In genomic region chr11:26234451-26234850, GRCh38 we compare ENCODE assay signal across 31 cellular contexts.
DNase-seq lines count a peak whose midpoint lies in the region; ATAC-seq, FAIRE-seq and TF ChIP-seq lines count a peak whose summit lies in the region.
"Had no signal": no experiment of that assay in that cellular context is flagged by ENCODE, and none has a peak within 500 bp of the region (broad histone marks: within the 10 kb centered on the region; RNA-seq: fewer than 3 reads in every experiment).

No MANE protein-coding gene starts in this region.

- TF ChIP-seq RAD21 in A549 (conservative IDR thresholded peaks at IDR 0.05 in 1 of 2, IDR thresholded peaks at IDR 0.05 in 1 of 2), result no peak

- H3K79me2 ChIP-seq in astrocyte (ENCODE audit: insufficient read depth, low read length), result no peaks in the 10 kb centered on the region

- no peaks in the 10 kb centered on the region for H3K9me3 Mint-ChIP-seq in astrocyte (ENCODE audit: unreplicated experiment)
- H3K9me3 Mint-ChIP-seq: activated B cell treated with CpG ODN at 0.5 μM for 24 hours had no signal

- peaks cover 10% of the 10 kb centered on the region for H3K4me1 Mint-ChIP-seq in astrocyte (ENCODE audit: low read depth, unreplicated experiment)
- H3K4me1 Mint-ChIP-seq: activated B cell treated with CpG ODN at 0.5 μM for 24 hours; activated CD8-positive, alpha-beta memory T cell treated with anti-CD3 and anti-CD28 coated beads, Interleukin-2, amount 10 ng/mL, durations not matched to agents 7 days and 5 days; CD4-positive, alpha-beta memory T cell; mesothelial cell of epicardium; naive B cell had no signal

- FAIRE-seq in A549 (lab: Jason Lieb, UNC), result no peak
- no peak for FAIRE-seq in astrocyte (lab: Jason Lieb, UNC)
- FAIRE-seq: A204.1, colon had no signal

- no peak for TF ChIP-seq EP300 in A549 (IDR thresholded peaks at IDR 0.05)

- H3K9ac ChIP-seq in astrocyte (ENCODE audit: low read length), result no peak overlapping the region

- WGBS in A549 (ENCODE audit: missing lambda C conversion rate), result 16% methylated on average over 1 of the region's 1 CpG

- TF ChIP-seq POLR2A in A549 (IDR thresholded peaks at IDR 0.05; ENCODE audit: low read length), result no peak

- no peak for ATAC-seq in A549
- ATAC-seq in GM21526 (IDR thresholded peaks at IDR 0.05; ENCODE audit: low FRiP score, unreplicated experiment), result no peak
- ATAC-seq: activated CD8-positive, alpha-beta memory T cell treated with anti-CD3 and anti-CD28 coated beads, Interleukin-2, amount 10 ng/mL, durations not matched to agents 7 days and 5 days; HCT116; Panc1 had no signal

- TF ChIP-seq CTCF in A549 (IDR thresholded peaks at IDR 0.05) (no peak), astrocyte (IDR thresholded peaks at IDR 0.05; ENCODE audit: insufficient read depth, low read depth, low read length) (no peak), fibroblast of the aortic adventitia (IDR thresholded peaks at IDR 0.05; ENCODE audit: insufficient read depth, low read length) (no peak)

- POLR2A ChIA-PET in A549 (lab: Yijun Ruan, JAX), result no interaction called here

- H3K4me2 ChIP-seq in A549, result no peak overlapping the region
- no peak overlapping the region for H3K4me2 ChIP-seq in astrocyte (ENCODE audit: low read length)

- H3K4me1 ChIP-seq in A549 (peaks cover 7% of the 10 kb centered on the region; the same call in 2 of the 3 replicates), astrocyte (ENCODE audit: insufficient read depth, low read length) (peaks cover 12% of the 10 kb centered on the region)
- H3K4me1 ChIP-seq: prostate gland, uterus had no signal

- no peaks in the 10 kb centered on the region for H3K27me3 Mint-ChIP-seq in astrocyte (ENCODE audit: low read depth, unreplicated experiment)
- H3K27me3 Mint-ChIP-seq: activated B cell treated with CpG ODN at 0.5 μM for 24 hours; activated CD8-positive, alpha-beta memory T cell treated with anti-CD3 and anti-CD28 coated beads, Interleukin-2, amount 10 ng/mL, durations not matched to agents 7 days and 5 days had no signal

- H3K27ac Mint-ChIP-seq in astrocyte (ENCODE audit: unreplicated experiment), result no peak overlapping the region
- H3K27ac Mint-ChIP-seq: activated B cell treated with CpG ODN at 0.5 μM for 24 hours; activated CD8-positive, alpha-beta memory T cell treated with anti-CD3 and anti-CD28 coated beads, Interleukin-2, amount 10 ng/mL, durations not matched to agents 7 days and 5 days; activated naive CD4-positive, alpha-beta T cell treated with anti-CD3 and anti-CD28 coated beads for 36 hours; CD4-positive, alpha-beta memory T cell; mesothelial cell of epicardium had no signal

- H3K9me3 ChIP-seq in A549 (no peaks in the 10 kb centered on the region), astrocyte (ENCODE audit: insufficient read depth, low read depth, low read length) (no peaks in the 10 kb centered on the region)
- H3K9me3 ChIP-seq: prostate gland, uterus had no signal

- CTCF ChIA-PET in A549 (lab: Yijun Ruan, JAX), result no interaction called here

- DNase-seq in A549 (ENCODE audit: low read depth in 1 of 2, low spot score in 1 of 2) (no peak), HS-5 (ENCODE audit: low read depth) (peak; percentile 72), astrocyte (ENCODE audit: low read depth) (peak; percentile 34), fibroblast of the aortic adventitia (ENCODE audit: low read depth) (peak; percentile 27), NCI-H526 treated with DMSO at 0.1 percent for 48 hours (lab: John Stamatoyannopoulos, UW) (no peak), cortex of kidney (lab: John Stamatoyannopoulos, UW) (no peak), NCI-H2107 treated with DMSO at 0.1 percent for 48 hours (lab: John Stamatoyannopoulos, UW; ENCODE audit: unreplicated experiment) (no peak)
- DNase-seq: activated B cell treated with CpG ODN at 0.5 μM for 24 hours; activated CD8-positive, alpha-beta memory T cell treated with anti-CD3 and anti-CD28 coated beads, Interleukin-2, amount 10 ng/mL, durations not matched to agents 7 days and 5 days; activated naive CD4-positive, alpha-beta T cell treated with anti-CD3 and anti-CD28 coated beads for 36 hours; activated T-cell treated with anti-CD3 and anti-CD28 coated beads, Interleukin-2, amount 50 U/mL, for 48 hours; CD4-positive, alpha-beta memory T cell; DMS 273 treated with DMSO at 0.1 percent for 48 hours; GDM1; glutamatergic neuron; islet precursor cell; Kasumi-1; MV-4-11; naive B cell; NCI-H146; NCI-H510A treated with DMSO at 0.1 percent for 48 hours; NK-92 treated with Interleukin-12 subunit alpha and Interleukin-12 subunit beta, amount 100 ng/mL, for 24 hours; stimulated activated naive CD4-positive, alpha-beta T cell treated with Interleukin-2 at 50 U/mL for 16 hours; uterus had no signal

- no peaks in the 10 kb centered on the region for H3K27me3 ChIP-seq in astrocyte (ENCODE audit: insufficient read depth, low read length)
- H3K27me3 ChIP-seq: uterus had no signal

- H2AFZ ChIP-seq in astrocyte (ENCODE audit: low read depth, low read length), result no peak overlapping the region

- H3K36me3 Mint-ChIP-seq in astrocyte (ENCODE audit: low read depth, unreplicated experiment), result no peaks in the 10 kb centered on the region
- H3K36me3 Mint-ChIP-seq: activated CD8-positive, alpha-beta memory T cell treated with anti-CD3 and anti-CD28 coated beads, Interleukin-2, amount 10 ng/mL, durations not matched to agents 7 days and 5 days; CD4-positive, alpha-beta memory T cell; mesothelial cell of epicardium; naive B cell had no signal

- H3K4me3 ChIP-seq in A549, result no peak overlapping the region
- no peak overlapping the region for H3K4me3 ChIP-seq in astrocyte (ENCODE audit: insufficient read depth, low read depth, low read length)
- H3K4me3 ChIP-seq in fibroblast of the aortic adventitia (ENCODE audit: low read depth, low read length), result no peak overlapping the region
- H3K4me3 ChIP-seq: prostate gland, uterus had no signal

- H4K20me1 ChIP-seq in astrocyte (ENCODE audit: insufficient read depth, low read length), result no peaks in the 10 kb centered on the region

- no peak overlapping the region for H3K4me3 Mint-ChIP-seq in astrocyte (ENCODE audit: unreplicated experiment)
- H3K4me3 Mint-ChIP-seq: activated B cell treated with CpG ODN at 0.5 μM for 24 hours; activated CD8-positive, alpha-beta memory T cell treated with anti-CD3 and anti-CD28 coated beads, Interleukin-2, amount 10 ng/mL, durations not matched to agents 7 days and 5 days; activated naive CD4-positive, alpha-beta T cell treated with anti-CD3 and anti-CD28 coated beads for 36 hours; CD4-positive, alpha-beta memory T cell; mesothelial cell of epicardium; naive B cell had no signal

- H3K36me3 ChIP-seq in astrocyte (ENCODE audit: insufficient read depth, low read length), result no peaks in the 10 kb centered on the region
- H3K36me3 ChIP-seq: prostate gland, uterus had no signal

- H3K27ac ChIP-seq in A549, result no peak overlapping the region
- H3K27ac ChIP-seq in astrocyte (ENCODE audit: low read depth, low read length), result no peak overlapping the region
- H3K27ac ChIP-seq: prostate gland, uterus had no signal

TF ChIP-seq in A549, 52 proteins besides CTCF, POLR2A, EP300 and RAD21:
- TF ChIP-seq TFCP2L1 (CRISPR knock-in tag; IDR thresholded peaks at IDR 0.05) (no peak), FOSL2 (IDR thresholded peaks at IDR 0.05) (no peak), FOSL2 (CRISPR knock-in tag; IDR thresholded peaks at IDR 0.05) (peak; percentile 36; the same call in 1 of the 2 replicates)
TF ChIP-seq in A549: peak in this region for 1.

Comparison
In these comparisons a context has a peak if more than half of its experiments do, and no peak if none do; other contexts are left out.
1. DNase-seq: peak in HS-5 (single experiment), astrocyte (single experiment) and fibroblast of the aortic adventitia (single experiment); none in A549 (0 of 2), NCI-H526 treated with DMSO at 0.1 percent for 48 hours (single experiment), cortex of kidney (single experiment) and NCI-H2107 treated with DMSO at 0.1 percent for 48 hours (single experiment).